Comparison of ENCODE assay signal across 10 cellular contexts in the genomic region with DNA sequence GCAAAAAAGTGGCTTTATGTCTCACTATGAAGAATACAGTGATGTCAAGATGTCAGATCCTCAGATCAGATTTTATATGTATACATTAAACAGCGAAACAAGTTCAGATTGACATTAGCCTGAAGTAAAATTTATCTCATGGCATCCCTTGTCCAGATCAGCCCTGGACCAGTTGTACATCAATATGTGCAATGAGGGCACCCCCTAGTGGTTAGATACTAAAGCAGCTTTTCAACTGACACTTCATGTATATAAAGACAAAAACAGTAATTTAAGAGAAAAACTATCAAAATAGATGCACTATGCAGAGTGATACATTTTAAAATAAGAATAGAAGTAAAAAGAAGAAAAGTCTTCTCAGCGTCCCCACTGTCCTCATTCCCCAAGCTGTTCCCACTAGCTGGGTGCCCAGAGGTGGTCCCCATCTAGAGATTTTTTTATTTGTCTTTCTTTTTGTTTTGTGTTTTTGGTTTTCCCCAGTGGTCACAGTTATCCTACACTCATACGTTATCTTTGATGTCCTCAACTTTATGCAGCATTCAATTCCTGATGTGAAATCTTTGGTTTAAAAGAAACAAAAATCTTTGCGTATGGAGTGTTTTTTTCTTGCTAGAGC.
DNase-seq lines count a peak whose midpoint lies in the region; ATAC-seq, FAIRE-seq and TF ChIP-seq lines count a peak whose summit lies in the region.
"Had no signal": no experiment of that assay in that cellular context is flagged by ENCODE, and none has a peak within 500 bp of the region (broad histone marks: within the 10 kb centered on the region; RNA-seq: fewer than 3 reads in every experiment).

No MANE protein-coding gene starts in this region.

- no peaks in the 10 kb centered on the region for H3K4me1 Mint-ChIP-seq in stimulated activated naive CD8-positive, alpha-beta T cell treated with anti-CD3 and anti-CD28 coated beads, Interleukin-15, amount 100 ng/mL, for 72 hours
- H3K4me1 Mint-ChIP-seq in T-helper 17 cell: no peaks in the 10 kb centered on the region
- H3K4me1 Mint-ChIP-seq: IgD-negative memory B cell had no signal

- H3K9me3 ChIP-seq in adipocyte (ENCODE audit: control insufficient read depth, low read length): no peaks in the 10 kb centered on the region
- no peaks in the 10 kb centered on the region for H3K9me3 ChIP-seq in T-helper 17 cell (ENCODE audit: control insufficient read depth, low read length, poor library complexity, severe bottlenecking)

- peaks cover 0 to 8% of the 10 kb centered on the region in 2 donors for H3K9me3 Mint-ChIP-seq in stimulated activated naive CD8-positive, alpha-beta T cell treated with anti-CD3 and anti-CD28 coated beads, Interleukin-15, amount 100 ng/mL, for 72 hours
- H3K9me3 Mint-ChIP-seq: natural killer cell treated with Interleukin-12 subunit alpha and Interleukin-12 subunit beta and Interleukin-15 and Interleukin-18, amount 100 ng/mL, for 72 hours had no signal

- no peaks in the 10 kb centered on the region for H3K27me3 ChIP-seq in adipocyte (replicated peaks; ENCODE audit: control insufficient read depth, insufficient read depth, low read length)

- DNase-seq in AG09309 (ENCODE audit: low read depth) (no peak), GM12892 (ENCODE audit: insufficient read length) (no peak), NCI-H2196 treated with DMSO at 0.1 percent for 48 hours (lab: John Stamatoyannopoulos, UW; ENCODE audit: unreplicated experiment) (peak; percentile 40), adipocyte (ENCODE audit: low read depth) (peak; percentile 89), iPS DF 4.7 (ENCODE audit: extremely low read depth, low spot score) (peak; percentile 22), T-helper 17 cell (no peak)
- DNase-seq in stimulated activated naive CD8-positive, alpha-beta T cell treated with anti-CD3 and anti-CD28 coated beads, Interleukin-15, amount 100 ng/mL, for 72 hours: peak in 1 of 2 donors; percentile 13

- H3K4me3 ChIP-seq in AG09309 (ENCODE audit: control insufficient read depth, low read depth, low read length): no peak overlapping the region
- no peak overlapping the region for H3K4me3 ChIP-seq in adipocyte (ENCODE audit: low read length)

- H3K9ac ChIP-seq in adipocyte (ENCODE audit: low read length): no peak overlapping the region

- TF ChIP-seq POLR2A in GM12892 (IDR thresholded peaks at IDR 0.05; ENCODE audit: low read depth, low read length): no peak

- no peak overlapping the region for H3K27ac Mint-ChIP-seq in stimulated activated naive CD8-positive, alpha-beta T cell treated with anti-CD3 and anti-CD28 coated beads, Interleukin-15, amount 100 ng/mL, for 72 hours
- H3K27ac Mint-ChIP-seq in T-helper 17 cell: no peak overlapping the region
- H3K27ac Mint-ChIP-seq: IgD-negative memory B cell; natural killer cell treated with Interleukin-12 subunit alpha and Interleukin-12 subunit beta and Interleukin-15 and Interleukin-18, amount 100 ng/mL, for 72 hours had no signal

- H3K4me1 ChIP-seq in adipocyte (ENCODE audit: control insufficient read depth, insufficient read depth, low read length): no peaks in the 10 kb centered on the region

- FAIRE-seq in GM12892 (lab: Jason Lieb, UNC): peak; percentile 17

- H3K36me3 Mint-ChIP-seq in T-helper 17 cell (ENCODE audit: low read depth): no peaks in the 10 kb centered on the region
- H3K36me3 Mint-ChIP-seq: IgD-negative memory B cell; natural killer cell treated with Interleukin-12 subunit alpha and Interleukin-12 subunit beta and Interleukin-15 and Interleukin-18, amount 100 ng/mL, for 72 hours had no signal

- peak; percentile 56 for TF ChIP-seq CTCF in AG09309 (IDR thresholded peaks at IDR 0.05; ENCODE audit: control insufficient read depth, insufficient read depth, low read depth, low read length, missing control alignments)

- H3K4me3 Mint-ChIP-seq in stimulated activated naive CD8-positive, alpha-beta T cell treated with anti-CD3 and anti-CD28 coated beads, Interleukin-15, amount 100 ng/mL, for 72 hours: no peak overlapping the region
- no peak overlapping the region for H3K4me3 Mint-ChIP-seq in T-helper 17 cell
- H3K4me3 Mint-ChIP-seq: IgD-negative memory B cell; natural killer cell treated with Interleukin-12 subunit alpha and Interleukin-12 subunit beta and Interleukin-15 and Interleukin-18, amount 100 ng/mL, for 72 hours had no signal

- H3K36me3 ChIP-seq in adipocyte (ENCODE audit: control insufficient read depth, insufficient read depth, low read length, severe bottlenecking): no peaks in the 10 kb centered on the region

- H3K27me3 Mint-ChIP-seq in stimulated activated naive CD8-positive, alpha-beta T cell treated with anti-CD3 and anti-CD28 coated beads, Interleukin-15, amount 100 ng/mL, for 72 hours: no peaks in the 10 kb centered on the region
- H3K27me3 Mint-ChIP-seq in T-helper 17 cell: no peaks in the 10 kb centered on the region
- H3K27me3 Mint-ChIP-seq: IgD-negative memory B cell; natural killer cell treated with Interleukin-12 subunit alpha and Interleukin-12 subunit beta and Interleukin-15 and Interleukin-18, amount 100 ng/mL, for 72 hours had no signal

- ATAC-seq in HG02981 (IDR thresholded peaks at IDR 0.05; ENCODE audit: unreplicated experiment): peak; percentile 87
- ATAC-seq in stimulated activated naive CD8-positive, alpha-beta T cell treated with anti-CD3 and anti-CD28 coated beads, Interleukin-15, amount 100 ng/mL, for 72 hours: peak; percentile 61
- ATAC-seq in T-helper 17 cell: no peak

Comparison
In these comparisons a context has a peak if more than half of its experiments do, and no peak if none do; other contexts are left out.
1. DNase-seq: peak in NCI-H2196 treated with DMSO at 0.1 percent for 48 hours (single experiment), adipocyte (single experiment) and iPS DF 4.7 (single experiment); none in AG09309 (single experiment), GM12892 (single experiment) and T-helper 17 cell (0 of 3).